In genomic region chr2:104755026-104755856, GRCh38 we compare ENCODE assay signal across 16 cellular contexts.
DNase-seq lines count a peak whose midpoint lies in the region; ATAC-seq, FAIRE-seq and TF ChIP-seq lines count a peak whose summit lies in the region.
"Had no signal": no experiment of that assay in that cellular context is flagged by ENCODE, and none has a peak within 500 bp of the region (broad histone marks: within the 10 kb centered on the region; RNA-seq: fewer than 3 reads in every experiment).

No MANE protein-coding gene starts in this region.

- H3K27me3 ChIP-seq in skeletal muscle tissue (ENCODE audit: control insufficient read depth in 3 of 3, insufficient read depth in 3 of 3, low read length in 3 of 3) (peaks cover 0 to 9% (median 4%) of the 10 kb centered on the region in 3 donors), PC-9 (ENCODE audit: insufficient read depth, low read depth) (peaks cover 56% of the 10 kb centered on the region)

- H3K36me3 Mint-ChIP-seq in activated CD8-positive, alpha-beta T cell treated with anti-CD3 and anti-CD28 coated beads for 36 hours (ENCODE audit: low read depth) = no peaks in the 10 kb centered on the region
- H3K36me3 Mint-ChIP-seq: activated naive CD4-positive, alpha-beta T cell treated with anti-CD3 and anti-CD28 coated beads, Interleukin-2, amount 50 U/mL, for 24 hours had no signal

- intact Hi-C loops in kidney (cut with DNase I) = no loop called here
- intact Hi-C loops in PC-9 (cut with micrococcal nuclease; ENCODE audit: unreplicated experiment) = no loop called here
- intact Hi-C loops in activated CD8-positive, alpha-beta T cell treated with anti-CD3 and anti-CD28 coated beads for 36 hours (cut with micrococcal nuclease) = no loop called here

- H3K9ac ChIP-seq in kidney (ENCODE audit: low read length in 2 of 2) (no peak overlapping the region), skeletal muscle tissue (ENCODE audit: low read depth in 1 of 3, low read length in 3 of 3) (peak overlapping the region in 1 of 3 donors; percentile 57)

- H3K79me2 ChIP-seq in PC-9 (ENCODE audit: low read depth) = no peaks in the 10 kb centered on the region

- H3F3A ChIP-seq in PC-9 (ENCODE audit: insufficient read depth, low read depth) = no peaks in the 10 kb centered on the region

- FAIRE-seq in kidney (lab: Jason Lieb, UNC) = no peak
- FAIRE-seq: D721Med had no signal

- H4K20me1 ChIP-seq in PC-9 (ENCODE audit: insufficient read depth) = no peaks in the 10 kb centered on the region

- no peak overlapping the region for H3K4me2 ChIP-seq in PC-9

- no peak overlapping the region for H3K4me3 ChIP-seq in kidney (ENCODE audit: low read length in 2 of 2)
- H3K4me3 ChIP-seq in skeletal muscle tissue (ENCODE audit: low read length in 3 of 3) = peak overlapping the region in 2 of 3 donors; percentile 35 to 40
- no peak overlapping the region for H3K4me3 ChIP-seq in PC-9
- H3K4me3 ChIP-seq: gastroesophageal sphincter, stomach had no signal

- H3K4me1 Mint-ChIP-seq in activated CD8-positive, alpha-beta T cell treated with anti-CD3 and anti-CD28 coated beads for 36 hours (ENCODE audit: low read depth) = no peaks in the 10 kb centered on the region
- H3K4me1 Mint-ChIP-seq: activated CD4-positive, alpha-beta memory T cell treated with anti-CD3 and anti-CD28 coated beads, Interleukin-2, amount 10 ng/mL, durations not matched to agents 7 days and 5 days; activated naive CD4-positive, alpha-beta T cell treated with anti-CD3 and anti-CD28 coated beads, Interleukin-2, amount 50 U/mL, for 24 hours had no signal

- H3K27ac Mint-ChIP-seq in activated CD8-positive, alpha-beta T cell treated with anti-CD3 and anti-CD28 coated beads for 36 hours = no peak overlapping the region
- H3K27ac Mint-ChIP-seq: activated CD4-positive, alpha-beta memory T cell treated with anti-CD3 and anti-CD28 coated beads, Interleukin-2, amount 10 ng/mL, durations not matched to agents 7 days and 5 days; activated naive CD4-positive, alpha-beta T cell treated with anti-CD3 and anti-CD28 coated beads, Interleukin-2, amount 50 U/mL, for 24 hours; progenitor cell of endocrine pancreas; T-helper 2 cell treated with Interferon-gamma antibody and Interleukin-4, amounts not matched to agents 5 μg/mL and 100 μg/mL, for 36 hours had no signal

- no peaks in the 10 kb centered on the region for H3K9me3 Mint-ChIP-seq in activated CD8-positive, alpha-beta T cell treated with anti-CD3 and anti-CD28 coated beads for 36 hours
- H3K9me3 Mint-ChIP-seq: activated CD4-positive, alpha-beta memory T cell treated with anti-CD3 and anti-CD28 coated beads, Interleukin-2, amount 10 ng/mL, durations not matched to agents 7 days and 5 days; activated naive CD4-positive, alpha-beta T cell treated with anti-CD3 and anti-CD28 coated beads, Interleukin-2, amount 50 U/mL, for 24 hours; T-helper 2 cell treated with Interferon-gamma antibody and Interleukin-4, amounts not matched to agents 5 μg/mL and 100 μg/mL, for 36 hours had no signal

- H3K36me3 ChIP-seq in kidney (ENCODE audit: control insufficient read depth in 1 of 2, insufficient read depth in 2 of 2, low read length in 2 of 2) (no peaks in the 10 kb centered on the region), skeletal muscle tissue (ENCODE audit: control insufficient read depth in 3 of 3, insufficient read depth in 3 of 3, low read length in 3 of 3) (no peaks in the 10 kb centered on the region), PC-9 (ENCODE audit: low read depth) (no peaks in the 10 kb centered on the region)
- H3K36me3 ChIP-seq: gastroesophageal sphincter, stomach had no signal

- no peak for TF ChIP-seq CTCF in kidney (IDR thresholded peaks at IDR 0.05; ENCODE audit: borderline replicate concordance, extremely low read depth, insufficient read depth)
- no peak for TF ChIP-seq CTCF in PC-9 (conservative IDR thresholded peaks at IDR 0.05)
- no peak for TF ChIP-seq CTCF in activated CD8-positive, alpha-beta T cell treated with anti-CD3 and anti-CD28 coated beads for 36 hours (IDR thresholded peaks at IDR 0.05)

- H3K27ac ChIP-seq in kidney (ENCODE audit: low read depth in 2 of 2, low read length in 2 of 2) (no peak overlapping the region), skeletal muscle tissue (ENCODE audit: low read depth, low read length) (no peak overlapping the region), PC-9 (no peak overlapping the region)
- H3K27ac ChIP-seq: gastroesophageal sphincter, stomach had no signal

- no peak overlapping the region for H2AFZ ChIP-seq in PC-9

- DNase-seq in G401 (ENCODE audit: low spot score) (peak; percentile 75), amygdala (lab: John Stamatoyannopoulos, UW) (peak in 46 of 56 donors; percentile 6 to 78 (median 49)), kidney (peak; percentile 74), PC-9 (no peak), NCI-H146 treated with DMSO at 0.1 percent for 48 hours (lab: John Stamatoyannopoulos, UW; ENCODE audit: unreplicated experiment) (no peak)
- no peak for DNase-seq in activated CD8-positive, alpha-beta T cell treated with anti-CD3 and anti-CD28 coated beads for 36 hours
- DNase-seq: activated CD4-positive, alpha-beta memory T cell treated with anti-CD3 and anti-CD28 coated beads, Interleukin-2, amount 10 ng/mL, durations not matched to agents 7 days and 5 days; NCI-H2227 treated with DMSO at 0.1 percent for 48 hours; stomach had no signal

- CTCF ChIA-PET in PC-9 (lab: Charles Lee) = no interaction called here
- CTCF ChIA-PET in activated CD8-positive, alpha-beta T cell treated with anti-CD3 and anti-CD28 coated beads for 36 hours (lab: Charles Lee) = no interaction called here

- in situ Hi-C loops in G401 (cut with HindIII; ENCODE audit: low sequenced_read_pairs) = no loop called here

- H3K4me1 ChIP-seq in kidney (ENCODE audit: control insufficient read depth in 1 of 2, insufficient read depth in 1 of 2, low read depth in 1 of 2, low read length in 2 of 2) (no peaks in the 10 kb centered on the region), skeletal muscle tissue (ENCODE audit: control insufficient read depth in 3 of 3, insufficient read depth in 3 of 3, low read length in 3 of 3) (peaks cover 0 to 8% (median 0%) of the 10 kb centered on the region in 3 donors), PC-9 (replicated peaks; ENCODE audit: insufficient read depth) (no peaks in the 10 kb centered on the region)
- H3K4me1 ChIP-seq: gastroesophageal sphincter, stomach had no signal

- no peaks in the 10 kb centered on the region for H3K9me2 ChIP-seq in PC-9 (ENCODE audit: insufficient read depth)

- H3K9me3 ChIP-seq in kidney (ENCODE audit: control insufficient read depth in 1 of 2, low read length in 2 of 2) (no peaks in the 10 kb centered on the region), skeletal muscle tissue (ENCODE audit: control insufficient read depth in 3 of 3, low read length in 3 of 3) (no peaks in the 10 kb centered on the region), PC-9 (ENCODE audit: insufficient read depth, low read depth) (no peaks in the 10 kb centered on the region)
- H3K9me3 ChIP-seq: gastroesophageal sphincter, stomach had no signal

- peaks cover 6% of the 10 kb centered on the region for H3K27me3 Mint-ChIP-seq in activated CD8-positive, alpha-beta T cell treated with anti-CD3 and anti-CD28 coated beads for 36 hours
- H3K27me3 Mint-ChIP-seq: activated CD4-positive, alpha-beta memory T cell treated with anti-CD3 and anti-CD28 coated beads, Interleukin-2, amount 10 ng/mL, durations not matched to agents 7 days and 5 days had no signal

- BruUV-seq in PC-9 (replicated peaks; lab: Mats Ljungman, UMichigan) = no TSS peak

- no peak overlapping the region for H3K4me3 Mint-ChIP-seq in activated CD8-positive, alpha-beta T cell treated with anti-CD3 and anti-CD28 coated beads for 36 hours
- H3K4me3 Mint-ChIP-seq: activated CD4-positive, alpha-beta memory T cell treated with anti-CD3 and anti-CD28 coated beads, Interleukin-2, amount 10 ng/mL, durations not matched to agents 7 days and 5 days; activated naive CD4-positive, alpha-beta T cell treated with anti-CD3 and anti-CD28 coated beads, Interleukin-2, amount 50 U/mL, for 24 hours; T-helper 2 cell treated with Interferon-gamma antibody and Interleukin-4, amounts not matched to agents 5 μg/mL and 100 μg/mL, for 36 hours had no signal

- POLR2A ChIA-PET in PC-9 (lab: Charles Lee; ENCODE audit: unreplicated experiment) = no interaction called here
- POLR2A ChIA-PET in activated CD8-positive, alpha-beta T cell treated with anti-CD3 and anti-CD28 coated beads for 36 hours (lab: Charles Lee) = no interaction called here

- no peak for ATAC-seq in HG02884 (IDR thresholded peaks at IDR 0.05; ENCODE audit: unreplicated experiment)
- no peak for ATAC-seq in activated CD8-positive, alpha-beta T cell treated with anti-CD3 and anti-CD28 coated beads for 36 hours
- ATAC-seq: gastroesophageal sphincter had no signal

Comparison
In these comparisons a context has a peak if more than half of its experiments do, and no peak if none do; other contexts are left out.
1. DNase-seq: peak in G401 (single experiment), amygdala (46 of 56) and kidney (single experiment); none in PC-9 (0 of 2), NCI-H146 treated with DMSO at 0.1 percent for 48 hours (single experiment) and activated CD8-positive, alpha-beta T cell treated with anti-CD3 and anti-CD28 coated beads for 36 hours (single experiment).
2. H3K4me3 ChIP-seq: peak in skeletal muscle tissue (2 of 3); none in kidney (0 of 2) and PC-9 (single experiment).